Comparison of ENCODE assay signal across 1 cellular context in the genomic region with DNA sequence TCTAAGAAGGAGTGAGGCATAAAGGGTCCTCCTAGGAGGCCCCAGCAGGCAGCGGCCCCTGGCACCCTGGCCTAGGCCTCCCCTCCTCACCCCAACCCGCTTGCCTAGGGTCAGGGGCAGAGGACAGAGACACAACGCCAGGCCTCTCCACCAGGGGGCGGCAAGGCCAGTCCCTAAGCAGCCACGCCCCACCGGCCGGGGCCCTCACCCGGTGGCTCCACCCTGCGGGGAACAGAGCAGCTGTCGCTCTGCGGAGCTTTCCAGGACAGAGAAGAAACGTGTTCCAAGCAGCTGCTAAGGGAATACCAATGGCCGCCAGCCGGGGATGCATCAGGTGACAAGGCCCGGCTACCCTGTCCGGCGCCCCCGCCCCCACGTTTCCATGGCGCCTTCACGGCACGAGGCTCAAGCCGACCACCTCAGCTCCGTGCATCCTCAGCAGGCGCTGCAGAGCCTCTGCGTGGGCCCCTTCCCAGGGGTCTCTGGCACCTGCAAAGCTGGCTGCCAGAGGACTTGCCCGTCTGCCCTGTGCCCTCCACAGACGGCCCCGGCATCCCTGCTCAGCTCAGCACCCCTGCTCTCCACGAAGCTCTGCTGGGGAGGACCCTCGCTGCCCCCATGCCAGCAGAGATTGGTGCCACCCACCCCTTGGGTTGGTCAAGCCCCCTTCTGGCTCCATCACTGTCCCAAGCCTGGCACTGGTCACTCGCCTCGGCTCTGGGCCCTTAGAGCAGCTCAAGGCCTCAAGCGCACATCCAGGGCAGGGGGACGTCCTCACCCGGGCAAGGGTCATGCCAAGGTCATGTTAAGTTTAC.
TF ChIP-seq lines count a peak whose summit lies in the region.

No MANE protein-coding gene starts in this region.

TF ChIP-seq in HepG2, 621 proteins besides CTCF, POLR2A, EP300 and RAD21 (continued from another document and continues in another):
- TF ChIP-seq ZBTB40 (IDR thresholded peaks at IDR 0.05): no peak
- no peak for TF ChIP-seq ZBTB40 (CRISPR knock-in tag; IDR thresholded peaks at IDR 0.05)
- no peak for TF ChIP-seq DNMT3B (CRISPR knock-in tag; conservative IDR thresholded peaks at IDR 0.05)
- TF ChIP-seq ZNF580 (CRISPR knock-in tag; IDR thresholded peaks at IDR 0.05; ENCODE audit: borderline replicate concordance, low read depth): peak; percentile 71; the same call in 1 of the 2 replicates
- TF ChIP-seq NRL (CRISPR knock-in tag; IDR thresholded peaks at IDR 0.05; ENCODE audit: borderline replicate concordance): no peak; the same call in 1 of the 2 replicates
- TF ChIP-seq ZBTB42 (CRISPR knock-in tag; IDR thresholded peaks at IDR 0.05): no peak
- no peak for TF ChIP-seq ZMAT3 (CRISPR knock-in tag; conservative IDR thresholded peaks at IDR 0.05)
- TF ChIP-seq ATAD3A (CRISPR knock-in tag; IDR thresholded peaks at IDR 0.05): no peak
- no peak for TF ChIP-seq ZNF816 (CRISPR knock-in tag; IDR thresholded peaks at IDR 0.05; ENCODE audit: borderline replicate concordance)
- TF ChIP-seq AHDC1 (CRISPR knock-in tag; IDR thresholded peaks at IDR 0.05; ENCODE audit: borderline replicate concordance): no peak
- no peak for TF ChIP-seq RNF2 (conservative IDR thresholded peaks at IDR 0.05; ENCODE audit: low read depth)
- TF ChIP-seq STAT5B (CRISPR knock-in tag; IDR thresholded peaks at IDR 0.05): no peak
- TF ChIP-seq PHF8 (CRISPR knock-in tag; IDR thresholded peaks at IDR 0.05): no peak
- TF ChIP-seq, protein P1, sequence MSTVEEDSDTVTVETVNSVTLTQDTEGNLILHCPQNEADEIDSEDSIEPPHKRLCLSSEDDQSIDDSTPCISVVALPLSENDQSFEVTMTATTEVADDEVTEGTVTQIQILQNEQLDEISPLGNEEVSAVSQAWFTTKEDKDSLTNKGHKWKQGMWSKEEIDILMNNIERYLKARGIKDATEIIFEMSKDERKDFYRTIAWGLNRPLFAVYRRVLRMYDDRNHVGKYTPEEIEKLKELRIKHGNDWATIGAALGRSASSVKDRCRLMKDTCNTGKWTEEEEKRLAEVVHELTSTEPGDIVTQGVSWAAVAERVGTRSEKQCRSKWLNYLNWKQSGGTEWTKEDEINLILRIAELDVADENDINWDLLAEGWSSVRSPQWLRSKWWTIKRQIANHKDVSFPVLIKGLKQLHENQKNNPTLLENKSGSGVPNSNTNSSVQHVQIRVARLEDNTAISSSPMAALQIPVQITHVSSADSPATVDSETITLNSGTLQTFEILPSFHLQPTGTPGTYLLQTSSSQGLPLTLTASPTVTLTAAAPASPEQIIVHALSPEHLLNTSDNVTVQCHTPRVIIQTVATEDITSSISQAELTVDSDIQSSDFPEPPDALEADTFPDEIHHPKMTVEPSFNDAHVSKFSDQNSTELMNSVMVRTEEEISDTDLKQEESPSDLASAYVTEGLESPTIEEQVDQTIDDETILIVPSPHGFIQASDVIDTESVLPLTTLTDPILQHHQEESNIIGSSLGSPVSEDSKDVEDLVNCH (CRISPR knock-in tag; IDR thresholded peaks at IDR 0.05): no peak
- TF ChIP-seq DBP (CRISPR knock-in tag; IDR thresholded peaks at IDR 0.05; ENCODE audit: not compliant biosample characterization): no peak
- peak; percentile 67; the same call in 1 of the 2 replicates for TF ChIP-seq ZNF772 (CRISPR knock-in tag; IDR thresholded peaks at IDR 0.05)
- TF ChIP-seq ZNF652 (CRISPR knock-in tag; IDR thresholded peaks at IDR 0.05; ENCODE audit: borderline replicate concordance, low read depth): no peak
- TF ChIP-seq, protein P2, sequence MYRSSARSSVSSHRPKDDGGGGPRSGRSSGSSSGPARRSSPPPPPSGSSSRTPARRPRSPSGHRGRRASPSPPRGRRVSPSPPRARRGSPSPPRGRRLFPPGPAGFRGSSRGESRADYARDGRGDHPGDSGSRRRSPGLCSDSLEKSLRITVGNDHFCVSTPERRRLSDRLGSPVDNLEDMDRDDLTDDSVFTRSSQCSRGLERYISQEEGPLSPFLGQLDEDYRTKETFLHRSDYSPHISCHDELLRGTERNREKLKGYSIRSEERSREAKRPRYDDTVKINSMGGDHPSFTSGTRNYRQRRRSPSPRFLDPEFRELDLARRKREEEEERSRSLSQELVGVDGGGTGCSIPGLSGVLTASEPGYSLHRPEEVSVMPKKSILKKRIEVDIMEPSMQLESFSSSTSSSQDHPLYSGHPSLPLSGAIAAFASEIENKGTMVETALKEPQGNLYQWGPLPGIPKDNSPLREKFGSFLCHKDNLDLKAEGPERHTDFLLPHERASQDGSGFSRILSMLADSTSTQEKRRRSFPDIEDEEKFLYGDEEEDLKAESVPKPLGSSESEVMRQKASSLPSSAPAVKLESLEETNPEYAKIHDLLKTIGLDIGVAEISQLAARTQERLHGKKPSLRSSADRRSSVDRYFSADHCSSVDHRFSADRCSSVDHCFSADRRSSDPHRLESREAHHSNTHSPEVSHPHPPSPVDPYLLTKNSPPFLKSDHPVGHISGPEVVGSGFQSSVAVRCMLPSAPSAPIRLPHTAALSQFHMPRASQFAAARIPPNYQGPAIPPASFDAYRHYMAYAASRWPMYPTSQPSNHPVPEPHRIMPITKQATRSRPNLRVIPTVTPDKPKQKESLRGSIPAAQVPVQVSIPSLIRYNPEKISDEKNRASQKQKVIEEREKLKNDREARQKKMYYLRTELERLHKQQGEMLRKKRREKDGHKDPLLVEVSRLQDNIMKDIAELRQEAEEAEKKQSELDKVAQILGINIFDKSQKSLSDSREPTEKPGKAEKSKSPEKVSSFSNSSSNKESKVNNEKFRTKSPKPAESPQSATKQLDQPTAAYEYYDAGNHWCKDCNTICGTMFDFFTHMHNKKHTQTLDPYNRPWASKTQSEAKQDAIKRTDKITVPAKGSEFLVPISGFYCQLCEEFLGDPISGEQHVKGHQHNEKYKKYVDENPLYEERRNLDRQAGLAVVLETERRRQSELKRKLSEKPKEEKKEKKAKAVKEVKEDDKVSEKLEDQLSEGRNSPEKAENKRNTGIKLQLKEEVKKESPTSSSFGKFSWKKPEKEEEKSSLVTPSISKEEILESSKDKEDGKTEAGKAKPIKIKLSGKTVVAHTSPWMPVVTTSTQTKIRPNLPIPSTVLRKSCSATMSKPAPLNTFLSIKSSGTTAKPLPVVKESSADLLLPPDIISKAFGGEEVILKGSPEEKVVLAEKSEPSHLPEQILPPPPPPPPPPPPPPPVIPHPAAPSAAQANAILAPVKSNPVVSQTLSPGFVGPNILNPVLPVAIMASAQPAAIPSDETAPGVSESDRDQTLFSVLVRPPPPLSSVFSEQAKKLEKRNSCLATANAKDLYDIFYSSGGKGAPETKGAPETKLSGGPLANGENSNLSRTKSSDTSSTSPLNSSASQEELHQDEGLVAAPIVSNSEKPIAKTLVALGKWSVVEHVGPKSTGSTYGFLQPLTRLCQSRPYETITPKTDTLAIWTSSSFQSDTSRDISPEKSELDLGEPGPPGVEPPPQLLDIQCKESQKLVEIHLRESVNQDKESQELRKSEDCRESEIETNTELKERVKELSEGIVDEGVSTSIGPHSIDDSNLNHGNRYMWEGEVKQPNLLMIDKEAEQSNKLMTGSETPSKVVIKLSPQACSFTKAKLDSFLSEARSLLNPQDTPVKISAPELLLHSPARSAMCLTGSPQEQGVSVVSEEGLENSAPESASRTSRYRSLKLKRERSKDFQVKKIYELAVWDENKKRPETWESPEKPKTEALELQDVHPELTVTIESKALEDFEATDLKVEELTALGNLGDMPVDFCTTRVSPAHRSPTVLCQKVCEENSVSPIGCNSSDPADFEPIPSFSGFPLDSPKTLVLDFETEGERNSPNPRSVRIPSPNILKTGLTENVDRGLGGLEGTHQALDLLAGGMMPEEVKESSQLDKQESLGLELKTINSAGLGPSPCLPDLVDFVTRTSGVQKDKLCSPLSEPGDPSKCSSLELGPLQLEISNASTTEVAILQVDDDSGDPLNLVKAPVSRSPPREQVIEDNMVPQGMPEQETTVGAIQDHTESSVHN (CRISPR knock-in tag; IDR thresholded peaks at IDR 0.05): no peak
